ENCODE assay signal across 8 cellular contexts in the genomic region with DNA sequence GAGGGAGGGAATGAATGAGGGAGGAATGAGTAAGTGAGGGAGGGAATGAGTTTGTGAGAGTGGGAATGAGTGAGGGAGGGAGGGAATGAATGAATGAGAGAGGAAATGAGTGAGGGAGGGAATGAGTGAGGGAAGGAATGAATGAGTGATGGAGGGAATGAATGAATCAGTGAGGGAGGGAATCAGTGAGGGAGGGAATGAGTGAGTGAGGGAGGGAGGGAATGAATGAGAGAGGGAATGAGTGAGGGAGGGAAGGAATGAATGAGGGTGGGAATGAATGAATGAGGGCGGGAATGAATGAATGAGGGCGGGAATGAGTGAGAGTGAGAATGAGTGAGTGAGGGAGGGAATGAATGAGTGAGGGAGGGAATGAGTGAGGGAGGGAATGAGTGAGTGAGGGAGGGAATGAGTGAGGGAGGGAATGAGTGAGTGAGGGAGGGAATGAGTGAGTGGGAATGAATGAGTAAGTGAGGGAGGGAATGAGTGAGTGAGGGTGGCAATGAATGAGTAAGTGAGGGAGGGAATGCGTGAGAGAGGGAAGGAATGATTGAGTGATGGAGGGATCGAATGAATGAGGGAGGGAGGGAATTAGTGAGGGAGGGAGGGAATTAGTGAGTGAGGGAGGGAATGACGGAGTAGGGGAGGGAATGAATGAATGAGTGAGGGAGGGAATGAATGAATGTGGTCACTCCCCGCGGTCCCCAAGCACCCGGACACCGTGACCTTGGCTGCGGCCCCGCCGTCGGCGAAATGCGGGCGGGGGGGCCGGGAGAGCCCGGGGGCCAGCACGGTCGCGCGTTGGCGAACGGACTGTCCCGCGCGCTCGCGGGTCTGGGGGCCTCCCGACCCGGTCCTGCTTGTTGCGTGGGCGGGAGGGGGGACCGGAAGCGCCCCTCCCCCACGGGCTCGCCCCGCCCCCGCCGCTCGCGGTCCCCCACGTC. TPM values are rescaled to one million over a fixed set of nuclear protein-coding genes. Genes with fewer than 3 reads are reported as not detected.
DNase-seq lines count a peak whose midpoint lies in the region; ATAC-seq and TF ChIP-seq lines count a peak whose summit lies in the region.

No MANE protein-coding gene starts in this region.

- H3K9me3 Mint-ChIP-seq in naive thymus-derived CD4-positive, alpha-beta T cell, result peaks cover 0 to 4% (median 0%) of the 10 kb centered on the region in 11 donors

- no peaks in the 10 kb centered on the region for H3K27me3 ChIP-seq in H7 (ENCODE audit: control insufficient read depth, insufficient read depth, low read length)
- no peaks in the 10 kb centered on the region for H3K27me3 ChIP-seq in naive thymus-derived CD4-positive, alpha-beta T cell (ENCODE audit: control insufficient read depth in 2 of 2, insufficient read depth in 2 of 2, low read length in 2 of 2)

- DNase-seq in H7, result no peak
- DNase-seq in NOMO-1 treated with DMSO at 0.1 percent for 48 hours (lab: John Stamatoyannopoulos, UW; ENCODE audit: unreplicated experiment), result peak; percentile 63
- DNase-seq in choroid plexus epithelial cell (ENCODE audit: low read depth), result peak; percentile 35
- DNase-seq in naive thymus-derived CD4-positive, alpha-beta T cell, result peak in 1 of 9 donors; percentile 10
- DNase-seq in stimulated activated CD4-positive, alpha-beta T cell treated with anti-CD3 and anti-CD28 coated beads, Interleukin-1b, Interleukin-23, amount 100 ng/mL, for 48 hours, result no peak
- DNase-seq in superior temporal gyrus (ENCODE audit: extremely low spot score), result no peak
- no peak for DNase-seq in NCI-H1048 (lab: John Stamatoyannopoulos, UW)

- peaks cover 11 to 57% (median 40%) of the 10 kb centered on the region in 7 donors for H3K4me1 Mint-ChIP-seq in naive thymus-derived CD4-positive, alpha-beta T cell

- H3K27ac ChIP-seq in naive thymus-derived CD4-positive, alpha-beta T cell (ENCODE audit: low read depth, low read length), result peak overlapping the region; percentile 99

- H3K4me3 ChIP-seq in GM08714 (ENCODE audit: low read length) (peak overlapping the region; percentile 76; the same call in 1 of the 2 replicates), H7 (ENCODE audit: insufficient read depth, low read depth, low read length) (peak overlapping the region; percentile 72), choroid plexus epithelial cell (ENCODE audit: low read depth, low read length) (peak overlapping the region; percentile 74)
- peak overlapping the region; percentile 61 for H3K4me3 ChIP-seq in naive thymus-derived CD4-positive, alpha-beta T cell (ENCODE audit: low read length)

- TF ChIP-seq CTCF in choroid plexus epithelial cell (conservative IDR thresholded peaks at IDR 0.05; ENCODE audit: low read depth, low read length), result no peak

- POLR2A ChIA-PET in naive thymus-derived CD4-positive, alpha-beta T cell (lab: Charles Lee), result interaction anchor here (1.5 to 1.8 kb wide), 4 partner anchors 34 to 101 kb away, joined by 3 to 7 read pairs (median 4); no protein-coding TSS in a partner anchor

- peaks cover 0 to 14% (median 4%) of the 10 kb centered on the region in 5 donors for H3K36me3 Mint-ChIP-seq in naive thymus-derived CD4-positive, alpha-beta T cell

- no peaks in the 10 kb centered on the region for H3K9me3 ChIP-seq in naive thymus-derived CD4-positive, alpha-beta T cell (ENCODE audit: control insufficient read depth in 2 of 3, low read length in 3 of 3)

- no peak for ATAC-seq in naive thymus-derived CD4-positive, alpha-beta T cell

- no peaks in the 10 kb centered on the region for H3K27me3 Mint-ChIP-seq in naive thymus-derived CD4-positive, alpha-beta T cell

- CTCF ChIA-PET in naive thymus-derived CD4-positive, alpha-beta T cell (lab: Charles Lee), result no interaction called here

- peaks cover 33 to 36% of the 10 kb centered on the region in 2 donors for H3K4me1 ChIP-seq in naive thymus-derived CD4-positive, alpha-beta T cell (ENCODE audit: control insufficient read depth in 2 of 2, insufficient read depth in 2 of 2, low read length in 2 of 2)

- intact Hi-C loops in naive thymus-derived CD4-positive, alpha-beta T cell (cut with micrococcal nuclease), result loop anchor here (2.0 to 10.0 kb wide), 7 partner anchors 42 to 849 kb away; a partner anchor contains a TSS

- H3K27ac Mint-ChIP-seq in naive thymus-derived CD4-positive, alpha-beta T cell, result peak overlapping the region; percentile 54 to 100 (median 98)

- peaks cover 4% of the 10 kb centered on the region for H3K36me3 ChIP-seq in H7 (replicated peaks; ENCODE audit: control insufficient read depth, insufficient read depth, low read length)
- peaks cover 0 to 15% (median 5%) of the 10 kb centered on the region in 3 experiments for H3K36me3 ChIP-seq in naive thymus-derived CD4-positive, alpha-beta T cell (ENCODE audit: control insufficient read depth in 2 of 3, insufficient read depth in 3 of 3, low read length in 3 of 3)

- peak overlapping the region; percentile 84 to 97 (median 90) for H3K4me3 Mint-ChIP-seq in naive thymus-derived CD4-positive, alpha-beta T cell

RNA-seq across cellular contexts. Expression of a gene that starts 1.1 kb away (rescaled TPM):
- 79.9 and 80.2 TPM in 2 replicates for total RNA-seq in H7 (2014; rRNA removed; shearing (Covaris generic))
- total RNA-seq in naive thymus-derived CD4-positive, alpha-beta T cell, result 100 to 1,000 TPM; 159 to 277 (median 203) TPM
- 10 to 100 TPM; 67.2 to 78.9 TPM for polyA plus RNA-seq in naive thymus-derived CD4-positive, alpha-beta T cell

RNA-seq across cellular contexts. Expression of a gene that starts 25.1 kb away (rescaled TPM):
- total RNA-seq in H7 (2014; rRNA removed; shearing (Covaris generic)), result 2.6 and 5.7 TPM in 2 replicates
- 1 to 10 TPM in 3 of 5 experiments, under 1 TPM in 2; 0.49 to 7.5 (median 1.1) TPM for total RNA-seq in naive thymus-derived CD4-positive, alpha-beta T cell
- polyA plus RNA-seq in naive thymus-derived CD4-positive, alpha-beta T cell, result 1 to 10 TPM in 1 of 2 donors, under 1 TPM in 1; 0.20 to 1.3 TPM

RNA-seq across cellular contexts. Expression of a gene that starts 43.4 kb away (rescaled TPM):
- 87.7 and 99.4 TPM in 2 replicates for total RNA-seq in H7 (2014; rRNA removed; shearing (Covaris generic))
- total RNA-seq in naive thymus-derived CD4-positive, alpha-beta T cell, result 10 to 100 TPM; 21.0 to 50.4 (median 33.3) TPM
- polyA plus RNA-seq in naive thymus-derived CD4-positive, alpha-beta T cell, result 100 to 1,000 TPM in 1 of 2 donors, 10 to 100 TPM in 1; 79.7 to 103 TPM

RNA-seq across cellular contexts. Expression of a gene that starts 43.4 kb away (rescaled TPM):
- 16.2 and 21.5 TPM in 2 replicates for total RNA-seq in H7 (2014; rRNA removed; shearing (Covaris generic))
- 10 to 100 TPM; 37.9 to 57.7 (median 48.6) TPM for total RNA-seq in naive thymus-derived CD4-positive, alpha-beta T cell
- polyA plus RNA-seq in naive thymus-derived CD4-positive, alpha-beta T cell, result 10 to 100 TPM; 48.2 to 51.3 TPM

RNA-seq across cellular contexts. Expression of a gene that starts 52.4 kb away (rescaled TPM):
- total RNA-seq in H7 (2014; rRNA removed; shearing (Covaris generic)), result not detected in 2 replicates
- not detected for total RNA-seq in naive thymus-derived CD4-positive, alpha-beta T cell
- polyA plus RNA-seq in naive thymus-derived CD4-positive, alpha-beta T cell, result not detected

Comparison
In these comparisons a context has a peak if more than half of its experiments do, and no peak if none do; other contexts are left out.
1. DNase-seq: peak in NOMO-1 treated with DMSO at 0.1 percent for 48 hours (single experiment) and choroid plexus epithelial cell (single experiment); none in H7 (single experiment), stimulated activated CD4-positive, alpha-beta T cell treated with anti-CD3 and anti-CD28 coated beads, Interleukin-1b, Interleukin-23, amount 100 ng/mL, for 48 hours (single experiment), superior temporal gyrus (single experiment) and NCI-H1048 (single experiment).
2. Peak in every context shown above with its lines, with median percentiles within 50 percentile points of each other: H3K4me3 ChIP-seq.